In the genomic region with DNA sequence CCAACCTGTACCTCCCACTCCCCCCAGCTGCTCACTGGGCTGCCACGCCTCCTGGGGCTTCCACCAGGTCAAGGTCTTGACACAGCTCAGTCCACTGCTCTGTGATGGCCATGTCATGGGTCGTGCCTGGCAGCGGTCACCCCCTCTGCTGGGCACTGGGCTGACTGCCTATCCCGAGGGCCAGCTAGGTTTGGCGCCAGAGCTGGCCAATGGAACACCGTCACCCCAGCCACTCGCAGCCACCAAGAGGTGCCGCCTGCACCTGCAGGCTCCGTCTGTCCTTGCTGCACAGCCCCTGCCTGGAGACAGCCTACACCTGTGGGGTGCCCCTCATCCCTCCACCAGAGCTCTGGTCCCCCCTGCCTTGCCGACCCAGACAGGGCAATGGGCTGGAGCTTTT, we compare ENCODE assay signal across 1 cellular context.
TF ChIP-seq lines count a peak whose summit lies in the region.

No MANE protein-coding gene starts in this region.

TF ChIP-seq in SK-N-SH, 30 proteins besides CTCF, POLR2A, EP300 and RAD21 (continued from another document):
- TF ChIP-seq, protein P1, sequence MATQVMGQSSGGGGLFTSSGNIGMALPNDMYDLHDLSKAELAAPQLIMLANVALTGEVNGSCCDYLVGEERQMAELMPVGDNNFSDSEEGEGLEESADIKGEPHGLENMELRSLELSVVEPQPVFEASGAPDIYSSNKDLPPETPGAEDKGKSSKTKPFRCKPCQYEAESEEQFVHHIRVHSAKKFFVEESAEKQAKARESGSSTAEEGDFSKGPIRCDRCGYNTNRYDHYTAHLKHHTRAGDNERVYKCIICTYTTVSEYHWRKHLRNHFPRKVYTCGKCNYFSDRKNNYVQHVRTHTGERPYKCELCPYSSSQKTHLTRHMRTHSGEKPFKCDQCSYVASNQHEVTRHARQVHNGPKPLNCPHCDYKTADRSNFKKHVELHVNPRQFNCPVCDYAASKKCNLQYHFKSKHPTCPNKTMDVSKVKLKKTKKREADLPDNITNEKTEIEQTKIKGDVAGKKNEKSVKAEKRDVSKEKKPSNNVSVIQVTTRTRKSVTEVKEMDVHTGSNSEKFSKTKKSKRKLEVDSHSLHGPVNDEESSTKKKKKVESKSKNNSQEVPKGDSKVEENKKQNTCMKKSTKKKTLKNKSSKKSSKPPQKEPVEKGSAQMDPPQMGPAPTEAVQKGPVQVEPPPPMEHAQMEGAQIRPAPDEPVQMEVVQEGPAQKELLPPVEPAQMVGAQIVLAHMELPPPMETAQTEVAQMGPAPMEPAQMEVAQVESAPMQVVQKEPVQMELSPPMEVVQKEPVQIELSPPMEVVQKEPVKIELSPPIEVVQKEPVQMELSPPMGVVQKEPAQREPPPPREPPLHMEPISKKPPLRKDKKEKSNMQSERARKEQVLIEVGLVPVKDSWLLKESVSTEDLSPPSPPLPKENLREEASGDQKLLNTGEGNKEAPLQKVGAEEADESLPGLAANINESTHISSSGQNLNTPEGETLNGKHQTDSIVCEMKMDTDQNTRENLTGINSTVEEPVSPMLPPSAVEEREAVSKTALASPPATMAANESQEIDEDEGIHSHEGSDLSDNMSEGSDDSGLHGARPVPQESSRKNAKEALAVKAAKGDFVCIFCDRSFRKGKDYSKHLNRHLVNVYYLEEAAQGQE (IDR thresholded peaks at IDR 0.05; ENCODE audit: low read depth, low read length): no peak
- TF ChIP-seq, protein P2, sequence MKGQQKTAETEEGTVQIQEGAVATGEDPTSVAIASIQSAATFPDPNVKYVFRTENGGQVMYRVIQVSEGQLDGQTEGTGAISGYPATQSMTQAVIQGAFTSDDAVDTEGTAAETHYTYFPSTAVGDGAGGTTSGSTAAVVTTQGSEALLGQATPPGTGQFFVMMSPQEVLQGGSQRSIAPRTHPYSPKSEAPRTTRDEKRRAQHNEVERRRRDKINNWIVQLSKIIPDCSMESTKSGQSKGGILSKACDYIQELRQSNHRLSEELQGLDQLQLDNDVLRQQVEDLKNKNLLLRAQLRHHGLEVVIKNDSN (IDR thresholded peaks at IDR 0.05; ENCODE audit: borderline replicate concordance, low read depth): no peak
- no peak for TF ChIP-seq GABPA (IDR thresholded peaks at IDR 0.05; ENCODE audit: low read depth)
- TF ChIP-seq, protein P3, sequence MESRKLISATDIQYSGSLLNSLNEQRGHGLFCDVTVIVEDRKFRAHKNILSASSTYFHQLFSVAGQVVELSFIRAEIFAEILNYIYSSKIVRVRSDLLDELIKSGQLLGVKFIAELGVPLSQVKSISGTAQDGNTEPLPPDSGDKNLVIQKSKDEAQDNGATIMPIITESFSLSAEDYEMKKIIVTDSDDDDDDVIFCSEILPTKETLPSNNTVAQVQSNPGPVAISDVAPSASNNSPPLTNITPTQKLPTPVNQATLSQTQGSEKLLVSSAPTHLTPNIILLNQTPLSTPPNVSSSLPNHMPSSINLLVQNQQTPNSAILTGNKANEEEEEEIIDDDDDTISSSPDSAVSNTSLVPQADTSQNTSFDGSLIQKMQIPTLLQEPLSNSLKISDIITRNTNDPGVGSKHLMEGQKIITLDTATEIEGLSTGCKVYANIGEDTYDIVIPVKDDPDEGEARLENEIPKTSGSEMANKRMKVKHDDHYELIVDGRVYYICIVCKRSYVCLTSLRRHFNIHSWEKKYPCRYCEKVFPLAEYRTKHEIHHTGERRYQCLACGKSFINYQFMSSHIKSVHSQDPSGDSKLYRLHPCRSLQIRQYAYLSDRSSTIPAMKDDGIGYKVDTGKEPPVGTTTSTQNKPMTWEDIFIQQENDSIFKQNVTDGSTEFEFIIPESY (IDR thresholded peaks at IDR 0.05; ENCODE audit: borderline replicate concordance, low read depth): no peak; the same call in 1 of the 2 replicates
